11 cellular contexts compared by ENCODE assay signal in genomic region chr15:40336129-40337122, GRCh38. TPM values are rescaled to one million over a fixed set of nuclear protein-coding genes. Genes with fewer than 3 reads are reported as not detected.
DNase-seq lines count a peak whose midpoint lies in the region; ATAC-seq, FAIRE-seq and TF ChIP-seq lines count a peak whose summit lies in the region.
"Had no signal": no experiment of that assay in that cellular context is flagged by ENCODE, and none has a peak within 500 bp of the region (broad histone marks: within the 10 kb centered on the region; RNA-seq: fewer than 3 reads in every experiment).

No MANE protein-coding gene starts in this region.

- H3K36me3 Mint-ChIP-seq in Calu3 (ENCODE audit: insufficient read depth, unreplicated experiment), result peaks cover 56% of the 10 kb centered on the region
- H3K36me3 Mint-ChIP-seq: T-cell had no signal

- H3K4me2 ChIP-seq in keratinocyte (ENCODE audit: control insufficient read depth, extremely low read depth, insufficient read depth, low read depth, low read length), result peak overlapping the region; percentile 97

- H2AFZ ChIP-seq in keratinocyte (ENCODE audit: control insufficient read depth, low read length), result no peak overlapping the region

- no peaks in the 10 kb centered on the region for H3K27me3 Mint-ChIP-seq in Calu3 (ENCODE audit: unreplicated experiment)
- H3K27me3 Mint-ChIP-seq: T-cell had no signal

- H3K9ac ChIP-seq in keratinocyte (ENCODE audit: control insufficient read depth, extremely low read depth, insufficient read depth, low read length), result peak overlapping the region; percentile 11

- dilution Hi-C loops in keratinocyte (cut with MboI; ENCODE audit: extremely low pct_ligation_motif_present, low sequenced_read_pairs), result no loop called here

- no peaks in the 10 kb centered on the region for H3K9me3 Mint-ChIP-seq in Calu3 (ENCODE audit: low read depth, unreplicated experiment)
- H3K9me3 Mint-ChIP-seq: T-cell had no signal

- no peaks in the 10 kb centered on the region for H4K20me1 ChIP-seq in keratinocyte (ENCODE audit: control insufficient read depth, extremely low read depth, insufficient read depth, low read length)

- H3K4me1 Mint-ChIP-seq in Calu3 (ENCODE audit: low read depth, unreplicated experiment), result peaks cover 18% of the 10 kb centered on the region

- BruUV-seq in Calu3 (replicated peaks; lab: Mats Ljungman, UMichigan), result no TSS peak

- no peaks in the 10 kb centered on the region for H3K9me3 ChIP-seq in keratinocyte (ENCODE audit: control insufficient read depth, low read depth, low read length)

- peaks cover 35% of the 10 kb centered on the region for H3K79me2 ChIP-seq in keratinocyte (ENCODE audit: control insufficient read depth, insufficient read depth, low read length)

- peaks cover 22 to 39% of the 10 kb centered on the region in 2 experiments for H3K36me3 ChIP-seq in keratinocyte (ENCODE audit: control insufficient read depth in 2 of 2, extremely low read depth in 1 of 2, insufficient read depth in 2 of 2, low read length in 2 of 2)
- H3K36me3 ChIP-seq: cardiac muscle cell had no signal

- TF ChIP-seq POLR2A in GM12891 (IDR thresholded peaks at IDR 0.05; ENCODE audit: low read depth, low read length), result no peak

- intact Hi-C loops in Calu3 (cut with micrococcal nuclease; ENCODE audit: unreplicated experiment), result no loop called here

- TF ChIP-seq CTCF in RWPE1 (conservative IDR thresholded peaks at IDR 0.05; ENCODE audit: low read depth) (no peak), keratinocyte (optimal IDR thresholded peaks at IDR 0.05 in 1 of 3, IDR thresholded peaks at IDR 0.05 in 1 of 3, conservative IDR thresholded peaks at IDR 0.05 in 1 of 3; ENCODE audit: extremely low read depth in 1 of 3, insufficient read depth in 2 of 3, low read length in 3 of 3) (no peak), Calu3 (IDR thresholded peaks at IDR 0.05; ENCODE audit: unreplicated experiment) (no peak)

- no peak overlapping the region for H3K4me3 Mint-ChIP-seq in Calu3 (ENCODE audit: low read depth, unreplicated experiment)

- H3K9me1 ChIP-seq in keratinocyte (ENCODE audit: control insufficient read depth, extremely low read depth, insufficient read depth, low read length), result peaks cover 2% of the 10 kb centered on the region

- CTCF ChIA-PET in RWPE1 (lab: Yijun Ruan, JAX) (interaction anchor here (0.6 to 4.1 kb wide), 12 partner anchors 10 to 234 kb away, joined by 3 to 34 read pairs (median 3); no protein-coding TSS in a partner anchor), Calu3 (lab: Charles Lee) (interaction anchor here (0.5 to 2.4 kb wide), 2 partner anchors 57 to 63 kb away, joined by 3 to 11 read pairs; no protein-coding TSS in a partner anchor)

- peak; percentile 38 for FAIRE-seq in GM12891 (lab: Jason Lieb, UNC)
- peak; percentile 36 for FAIRE-seq in keratinocyte (lab: Jason Lieb, UNC)

- no peak overlapping the region for H3K4me3 ChIP-seq in keratinocyte (ENCODE audit: control insufficient read depth in 2 of 3, extremely low read depth in 1 of 3, insufficient read depth in 2 of 3, low read depth in 1 of 3, low read length in 3 of 3)
- H3K4me3 ChIP-seq: cardiac muscle cell, lung had no signal

- H3K27me3 ChIP-seq in keratinocyte (ENCODE audit: control insufficient read depth, extremely low read depth, insufficient read depth, low read length), result no peaks in the 10 kb centered on the region
- H3K27me3 ChIP-seq: cardiac muscle cell had no signal

- DNase-seq in AML-193 (lab: John Stamatoyannopoulos, UW) (peak; percentile 30 to 36), GM12891 (ENCODE audit: insufficient read length, low spot score) (no peak), RWPE1 (ENCODE audit: low spot score) (no peak), keratinocyte (ENCODE audit: low read depth, low spot score) (no peak), SHP77 (lab: John Stamatoyannopoulos, UW) (no peak), Calu3 (no peak)
- DNase-seq in stimulated activated CD4-positive, alpha-beta T cell treated with anti-CD3 and anti-CD28 coated beads, Interleukin-4, amount 100 ng/mL, for 24 hours, result no peak
- DNase-seq: T-cell had no signal

- peaks cover 70% of the 10 kb centered on the region for H3K4me1 ChIP-seq in keratinocyte (ENCODE audit: control insufficient read depth, extremely low read depth, insufficient read depth, low read length)

- no peak for ATAC-seq in GM21576 (IDR thresholded peaks at IDR 0.05; ENCODE audit: unreplicated experiment)
- ATAC-seq: T-cell had no signal

- POLR2A ChIA-PET in RWPE1 (lab: Yijun Ruan, JAX; ENCODE audit: low non-redundant PET), result interaction anchor here (0.6 kb wide), 2 partner anchors 12 to 43 kb away, joined by 3 read pairs; no protein-coding TSS in a partner anchor

- peak overlapping the region; percentile 99 for H3K27ac ChIP-seq in RWPE1
- H3K27ac ChIP-seq in keratinocyte (ENCODE audit: control insufficient read depth, insufficient read depth, low read length), result no peak overlapping the region
- H3K27ac ChIP-seq: cardiac muscle cell had no signal

- no peak overlapping the region for H3K27ac Mint-ChIP-seq in Calu3 (ENCODE audit: unreplicated experiment)
- H3K27ac Mint-ChIP-seq: T-cell had no signal

TF ChIP-seq in GM12891, 5 proteins besides CTCF, POLR2A, EP300 and RAD21:
- TF ChIP-seq POLR2AphosphoS5 (IDR thresholded peaks at IDR 0.05; ENCODE audit: low read depth, low read length) (no peak), SPI1 (IDR thresholded peaks at IDR 0.05; ENCODE audit: low read depth, low read length) (no peak), TAF1 (IDR thresholded peaks at IDR 0.05; ENCODE audit: low read depth, low read length) (no peak), PAX5 (IDR thresholded peaks at IDR 0.05; ENCODE audit: insufficient read depth, low read length, severe bottlenecking) (no peak), POU2F2 (IDR thresholded peaks at IDR 0.05; ENCODE audit: low read depth, low read length) (no peak)

RNA-seq across cellular contexts. Expression of gene CCDC9B, which starts 4.3 kb away (rescaled TPM):
- 0.06 TPM for polyA plus RNA-seq in GM12891 (2012; ENCODE audit: low read depth, missing spikeins)
- 6.3 to 9.6 TPM (median 7.4 TPM) in 3 replicates for polyA plus RNA-seq in keratinocyte
- polyA plus RNA-seq in keratinocyte (2011; ENCODE audit: low read depth), result 32.3 TPM
- 7.6 and 13.9 TPM in 2 replicates for polyA plus RNA-seq in keratinocyte (2011; cell fraction: cytosol; rRNA removed)
- 105 and 122 TPM in 2 replicates for polyA plus RNA-seq in keratinocyte (2011; cell fraction: nucleus; rRNA removed)
- 22.8 and 85.9 TPM in 2 replicates for polyA plus RNA-seq in keratinocyte (2012; ENCODE audit: low replicate concordance)
- 27.3 to 109 TPM (median 58.7 TPM) in 3 replicates for polyA minus RNA-seq in keratinocyte
- 16.5 TPM for polyA minus RNA-seq in keratinocyte (2011; cell fraction: cytosol; rRNA and poly(A)+ RNA removed)
- 44.7 and 58.6 TPM in 2 replicates for polyA minus RNA-seq in keratinocyte (2011; cell fraction: nucleus; rRNA and poly(A)+ RNA removed)
- total RNA-seq in Calu3 (2022), result 85.6 and 102 TPM in 2 replicates

RNA-seq across cellular contexts. Expression of gene INAFM2, which starts 12.9 kb away (rescaled TPM):
- 3.0 TPM for polyA plus RNA-seq in GM12891 (2012; ENCODE audit: low read depth, missing spikeins)
- 9.1 to 15.2 TPM (median 13.5 TPM) in 3 replicates for polyA plus RNA-seq in keratinocyte
- polyA plus RNA-seq in keratinocyte (2011; ENCODE audit: low read depth), result 2.5 TPM
- polyA plus RNA-seq in keratinocyte (2011; cell fraction: cytosol; rRNA removed), result 8.5 and 17.1 TPM in 2 replicates
- 17.2 and 18.4 TPM in 2 replicates for polyA plus RNA-seq in keratinocyte (2011; cell fraction: nucleus; rRNA removed)
- polyA plus RNA-seq in keratinocyte (2012; ENCODE audit: low replicate concordance), result 7.8 and 18.3 TPM in 2 replicates
- 4.8 to 6.7 TPM (median 6.4 TPM) in 3 replicates for polyA minus RNA-seq in keratinocyte
- 10.7 TPM for polyA minus RNA-seq in keratinocyte (2011; cell fraction: cytosol; rRNA and poly(A)+ RNA removed)
- 4.6 and 5.9 TPM in 2 replicates for polyA minus RNA-seq in keratinocyte (2011; cell fraction: nucleus; rRNA and poly(A)+ RNA removed)
- 14.3 and 16.6 TPM in 2 replicates for total RNA-seq in Calu3 (2022)

RNA-seq across cellular contexts. Expression of gene PHGR1, which starts 14.4 kb away (rescaled TPM):
- not detected for polyA plus RNA-seq in GM12891 (2012; ENCODE audit: low read depth, missing spikeins)
- polyA plus RNA-seq in keratinocyte, result not detected in 3 replicates
- not detected for polyA plus RNA-seq in keratinocyte (2011; ENCODE audit: low read depth)
- not detected in 2 replicates for polyA plus RNA-seq in keratinocyte (2011; cell fraction: cytosol; rRNA removed)
- not detected in 2 replicates for polyA plus RNA-seq in keratinocyte (2011; cell fraction: nucleus; rRNA removed)
- not detected in 2 replicates for polyA plus RNA-seq in keratinocyte (2012; ENCODE audit: low replicate concordance)
- polyA minus RNA-seq in keratinocyte, result not detected in 3 replicates
- polyA minus RNA-seq in keratinocyte (2011; cell fraction: cytosol; rRNA and poly(A)+ RNA removed), result not detected
- polyA minus RNA-seq in keratinocyte (2011; cell fraction: nucleus; rRNA and poly(A)+ RNA removed), result not detected in 2 replicates
- not detected in 2 replicates for total RNA-seq in Calu3 (2022)
- total RNA-seq: cardiac muscle cell, lung had no signal
- polyA plus RNA-seq: cardiac muscle cell had no signal

RNA-seq across cellular contexts. Expression of gene DISP2, which starts 21.6 kb away (rescaled TPM):
- 0.35 TPM for polyA plus RNA-seq in GM12891 (2012; ENCODE audit: low read depth, missing spikeins)
- 0.12 to 0.68 TPM (median 0.12 TPM) in 3 replicates for polyA plus RNA-seq in keratinocyte
- polyA plus RNA-seq in keratinocyte (2011; ENCODE audit: low read depth), result 0.05 TPM
- 0.09 and 0.60 TPM in 2 replicates for polyA plus RNA-seq in keratinocyte (2011; cell fraction: cytosol; rRNA removed)
- 0.97 and 1.1 TPM in 2 replicates for polyA plus RNA-seq in keratinocyte (2011; cell fraction: nucleus; rRNA removed)
- polyA plus RNA-seq in keratinocyte (2012; ENCODE audit: low replicate concordance), result 0.28 and 1.6 TPM in 2 replicates
- 0.26 to 1.2 TPM (median 0.64 TPM) in 3 replicates for polyA minus RNA-seq in keratinocyte
- polyA minus RNA-seq in keratinocyte (2011; cell fraction: cytosol; rRNA and poly(A)+ RNA removed), result 0.19 TPM
- polyA minus RNA-seq in keratinocyte (2011; cell fraction: nucleus; rRNA and poly(A)+ RNA removed), result 0.54 and 0.74 TPM in 2 replicates
- 1.1 and 1.3 TPM in 2 replicates for total RNA-seq in Calu3 (2022)

RNA-seq across cellular contexts. Expression of gene PLCB2, which starts 28.7 kb away (rescaled TPM):
- 22.2 TPM for polyA plus RNA-seq in GM12891 (2012; ENCODE audit: low read depth, missing spikeins)
- polyA plus RNA-seq in keratinocyte, result 0.52 to 1.1 TPM (median 0.73 TPM) in 3 replicates
- polyA plus RNA-seq in keratinocyte (2011; ENCODE audit: low read depth), result not detected
- polyA plus RNA-seq in keratinocyte (2011; cell fraction: cytosol; rRNA removed), result 0.69 and 0.72 TPM in 2 replicates
- polyA plus RNA-seq in keratinocyte (2011; cell fraction: nucleus; rRNA removed), result 0.73 and 1.3 TPM in 2 replicates
- 0.23 and 1.4 TPM in 2 replicates for polyA plus RNA-seq in keratinocyte (2012; ENCODE audit: low replicate concordance)
- 0.40 to 0.69 TPM in 2 of 3 replicates, not detected in the other for polyA minus RNA-seq in keratinocyte
- not detected for polyA minus RNA-seq in keratinocyte (2011; cell fraction: cytosol; rRNA and poly(A)+ RNA removed)
- not detected in 2 replicates for polyA minus RNA-seq in keratinocyte (2011; cell fraction: nucleus; rRNA and poly(A)+ RNA removed)
- 37.3 and 43.1 TPM in 2 replicates for total RNA-seq in Calu3 (2022)

Comparison
In these comparisons a context has a peak if more than half of its experiments do, and no peak if none do; other contexts are left out.
1. DNase-seq: peak in AML-193 (2 of 2); none in GM12891 (single experiment), RWPE1 (single experiment), keratinocyte (single experiment), SHP77 (0 of 2), Calu3 (single experiment) and stimulated activated CD4-positive, alpha-beta T cell treated with anti-CD3 and anti-CD28 coated beads, Interleukin-4, amount 100 ng/mL, for 24 hours (single experiment).